ENCODE assay signal across 2 cellular contexts in the genomic region with DNA sequence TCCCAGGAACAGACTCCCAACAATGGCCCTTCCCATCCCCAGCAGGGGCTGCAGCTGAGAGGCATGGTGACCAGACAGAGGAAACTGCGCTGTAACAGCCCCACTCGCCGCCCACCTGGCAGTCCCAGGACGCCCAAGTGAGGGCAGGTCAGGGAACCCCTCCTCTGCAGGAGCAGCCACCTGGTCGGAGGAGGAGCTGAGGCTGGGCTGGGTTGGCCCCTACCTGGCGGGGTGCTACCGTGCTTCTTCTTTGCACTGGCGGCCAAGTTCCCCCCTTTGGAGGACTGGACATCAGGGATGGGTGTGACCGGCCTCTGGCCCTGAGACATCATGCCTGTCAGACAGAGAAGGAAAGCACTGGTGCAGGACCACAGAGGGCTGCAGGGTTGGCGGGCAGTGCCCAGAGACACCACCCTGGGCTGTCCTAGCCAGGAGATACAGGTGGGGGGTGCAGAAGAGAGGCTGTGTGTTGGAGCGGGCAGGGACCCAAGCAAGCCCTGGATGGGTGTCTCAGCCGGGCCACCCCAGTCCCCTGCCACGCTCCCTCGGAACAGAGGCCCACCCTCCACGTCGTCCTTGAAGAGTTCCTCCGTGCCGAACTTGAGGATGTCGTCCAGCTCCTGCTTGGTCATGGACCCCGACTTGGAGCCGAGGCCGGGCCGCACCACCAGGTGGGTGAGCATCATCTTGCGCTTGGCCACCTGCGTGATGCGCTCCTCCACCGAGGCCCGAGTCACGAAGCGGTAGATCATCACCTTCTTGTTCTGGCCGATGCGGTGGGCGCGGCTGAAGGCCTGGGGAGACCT.
TF ChIP-seq lines count a peak whose summit lies in the region.

No MANE protein-coding gene starts in this region.

TF ChIP-seq in GM23338, 12 proteins besides CTCF, POLR2A, EP300 and RAD21 (continues in another document):
- no peak for TF ChIP-seq EZH2phosphoT487 (IDR thresholded peaks at IDR 0.05; ENCODE audit: unreplicated experiment)
- TF ChIP-seq JUNB (IDR thresholded peaks at IDR 0.05; ENCODE audit: unreplicated experiment): no peak
- no peak for TF ChIP-seq ZNF331 (CRISPR knock-in tag; IDR thresholded peaks at IDR 0.05; ENCODE audit: low read depth)
- TF ChIP-seq, protein P1, sequence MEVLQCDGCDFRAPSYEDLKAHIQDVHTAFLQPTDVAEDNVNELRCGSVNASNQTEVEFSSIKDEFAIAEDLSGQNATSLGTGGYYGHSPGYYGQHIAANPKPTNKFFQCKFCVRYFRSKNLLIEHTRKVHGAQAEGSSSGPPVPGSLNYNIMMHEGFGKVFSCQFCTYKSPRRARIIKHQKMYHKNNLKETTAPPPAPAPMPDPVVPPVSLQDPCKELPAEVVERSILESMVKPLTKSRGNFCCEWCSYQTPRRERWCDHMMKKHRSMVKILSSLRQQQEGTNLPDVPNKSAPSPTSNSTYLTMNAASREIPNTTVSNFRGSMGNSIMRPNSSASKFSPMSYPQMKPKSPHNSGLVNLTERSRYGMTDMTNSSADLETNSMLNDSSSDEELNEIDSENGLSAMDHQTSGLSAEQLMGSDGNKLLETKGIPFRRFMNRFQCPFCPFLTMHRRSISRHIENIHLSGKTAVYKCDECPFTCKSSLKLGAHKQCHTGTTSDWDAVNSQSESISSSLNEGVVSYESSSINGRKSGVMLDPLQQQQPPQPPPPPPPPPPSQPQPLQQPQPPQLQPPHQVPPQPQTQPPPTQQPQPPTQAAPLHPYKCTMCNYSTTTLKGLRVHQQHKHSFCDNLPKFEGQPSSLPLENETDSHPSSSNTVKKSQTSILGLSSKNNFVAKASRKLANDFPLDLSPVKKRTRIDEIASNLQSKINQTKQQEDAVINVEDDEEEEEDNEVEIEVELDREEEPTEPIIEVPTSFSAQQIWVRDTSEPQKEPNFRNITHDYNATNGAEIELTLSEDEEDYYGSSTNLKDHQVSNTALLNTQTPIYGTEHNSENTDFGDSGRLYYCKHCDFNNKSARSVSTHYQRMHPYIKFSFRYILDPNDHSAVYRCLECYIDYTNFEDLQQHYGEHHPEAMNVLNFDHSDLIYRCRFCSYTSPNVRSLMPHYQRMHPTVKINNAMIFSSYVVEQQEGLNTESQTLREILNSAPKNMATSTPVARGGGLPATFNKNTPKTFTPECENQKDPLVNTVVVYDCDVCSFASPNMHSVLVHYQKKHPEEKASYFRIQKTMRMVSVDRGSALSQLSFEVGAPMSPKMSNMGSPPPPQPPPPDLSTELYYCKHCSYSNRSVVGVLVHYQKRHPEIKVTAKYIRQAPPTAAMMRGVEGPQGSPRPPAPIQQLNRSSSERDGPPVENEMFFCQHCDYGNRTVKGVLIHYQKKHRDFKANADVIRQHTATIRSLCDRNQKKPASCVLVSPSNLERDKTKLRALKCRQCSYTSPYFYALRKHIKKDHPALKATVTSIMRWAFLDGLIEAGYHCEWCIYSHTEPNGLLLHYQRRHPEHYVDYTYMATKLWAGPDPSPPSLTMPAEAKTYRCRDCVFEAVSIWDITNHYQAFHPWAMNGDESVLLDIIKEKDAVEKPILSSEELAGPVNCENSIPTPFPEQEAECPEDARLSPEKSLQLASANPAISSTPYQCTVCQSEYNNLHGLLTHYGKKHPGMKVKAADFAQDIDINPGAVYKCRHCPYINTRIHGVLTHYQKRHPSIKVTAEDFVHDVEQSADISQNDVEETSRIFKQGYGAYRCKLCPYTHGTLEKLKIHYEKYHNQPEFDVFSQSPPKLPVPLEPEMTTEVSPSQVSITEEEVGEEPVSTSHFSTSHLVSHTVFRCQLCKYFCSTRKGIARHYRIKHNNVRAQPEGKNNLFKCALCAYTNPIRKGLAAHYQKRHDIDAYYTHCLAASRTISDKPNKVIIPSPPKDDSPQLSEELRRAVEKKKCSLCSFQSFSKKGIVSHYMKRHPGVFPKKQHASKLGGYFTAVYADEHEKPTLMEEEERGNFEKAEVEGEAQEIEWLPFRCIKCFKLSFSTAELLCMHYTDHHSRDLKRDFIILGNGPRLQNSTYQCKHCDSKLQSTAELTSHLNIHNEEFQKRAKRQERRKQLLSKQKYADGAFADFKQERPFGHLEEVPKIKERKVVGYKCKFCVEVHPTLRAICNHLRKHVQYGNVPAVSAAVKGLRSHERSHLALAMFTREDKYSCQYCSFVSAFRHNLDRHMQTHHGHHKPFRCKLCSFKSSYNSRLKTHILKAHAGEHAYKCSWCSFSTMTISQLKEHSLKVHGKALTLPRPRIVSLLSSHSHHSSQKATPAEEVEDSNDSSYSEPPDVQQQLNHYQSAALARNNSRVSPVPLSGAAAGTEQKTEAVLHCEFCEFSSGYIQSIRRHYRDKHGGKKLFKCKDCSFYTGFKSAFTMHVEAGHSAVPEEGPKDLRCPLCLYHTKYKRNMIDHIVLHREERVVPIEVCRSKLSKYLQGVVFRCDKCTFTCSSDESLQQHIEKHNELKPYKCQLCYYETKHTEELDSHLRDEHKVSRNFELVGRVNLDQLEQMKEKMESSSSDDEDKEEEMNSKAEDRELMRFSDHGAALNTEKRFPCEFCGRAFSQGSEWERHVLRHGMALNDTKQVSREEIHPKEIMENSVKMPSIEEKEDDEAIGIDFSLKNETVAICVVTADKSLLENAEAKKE (CRISPR knock-in tag; IDR thresholded peaks at IDR 0.05): no peak
- no peak for TF ChIP-seq ZNF114 (CRISPR knock-in tag; IDR thresholded peaks at IDR 0.05)
- no peak for TF ChIP-seq REST (IDR thresholded peaks at IDR 0.05; ENCODE audit: unreplicated experiment)
- TF ChIP-seq, protein P2, sequence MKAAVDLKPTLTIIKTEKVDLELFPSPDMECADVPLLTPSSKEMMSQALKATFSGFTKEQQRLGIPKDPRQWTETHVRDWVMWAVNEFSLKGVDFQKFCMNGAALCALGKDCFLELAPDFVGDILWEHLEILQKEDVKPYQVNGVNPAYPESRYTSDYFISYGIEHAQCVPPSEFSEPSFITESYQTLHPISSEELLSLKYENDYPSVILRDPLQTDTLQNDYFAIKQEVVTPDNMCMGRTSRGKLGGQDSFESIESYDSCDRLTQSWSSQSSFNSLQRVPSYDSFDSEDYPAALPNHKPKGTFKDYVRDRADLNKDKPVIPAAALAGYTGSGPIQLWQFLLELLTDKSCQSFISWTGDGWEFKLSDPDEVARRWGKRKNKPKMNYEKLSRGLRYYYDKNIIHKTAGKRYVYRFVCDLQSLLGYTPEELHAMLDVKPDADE (IDR thresholded peaks at IDR 0.05): no peak

TF ChIP-seq in WTC11, 78 proteins besides CTCF, POLR2A, EP300 and RAD21:
- TF ChIP-seq GTF2I (CRISPR knock-in tag; conservative IDR thresholded peaks at IDR 0.05): no peak
- TF ChIP-seq TP53 (CRISPR knock-in tag; IDR thresholded peaks at IDR 0.05): no peak
- no peak for TF ChIP-seq KAT7 (CRISPR knock-in tag; IDR thresholded peaks at IDR 0.05; ENCODE audit: borderline replicate concordance)
- TF ChIP-seq CREB1 (CRISPR knock-in tag; IDR thresholded peaks at IDR 0.05): no peak
- no peak for TF ChIP-seq NR1H2 (CRISPR knock-in tag; IDR thresholded peaks at IDR 0.05)
- TF ChIP-seq ZNF416 (CRISPR knock-in tag; IDR thresholded peaks at IDR 0.05): no peak
- TF ChIP-seq HMGXB4 (CRISPR knock-in tag; IDR thresholded peaks at IDR 0.05): 0 out of 2 replicates have a peak, but pooled peaks have one; percentile 11
- TF ChIP-seq, protein P3, sequence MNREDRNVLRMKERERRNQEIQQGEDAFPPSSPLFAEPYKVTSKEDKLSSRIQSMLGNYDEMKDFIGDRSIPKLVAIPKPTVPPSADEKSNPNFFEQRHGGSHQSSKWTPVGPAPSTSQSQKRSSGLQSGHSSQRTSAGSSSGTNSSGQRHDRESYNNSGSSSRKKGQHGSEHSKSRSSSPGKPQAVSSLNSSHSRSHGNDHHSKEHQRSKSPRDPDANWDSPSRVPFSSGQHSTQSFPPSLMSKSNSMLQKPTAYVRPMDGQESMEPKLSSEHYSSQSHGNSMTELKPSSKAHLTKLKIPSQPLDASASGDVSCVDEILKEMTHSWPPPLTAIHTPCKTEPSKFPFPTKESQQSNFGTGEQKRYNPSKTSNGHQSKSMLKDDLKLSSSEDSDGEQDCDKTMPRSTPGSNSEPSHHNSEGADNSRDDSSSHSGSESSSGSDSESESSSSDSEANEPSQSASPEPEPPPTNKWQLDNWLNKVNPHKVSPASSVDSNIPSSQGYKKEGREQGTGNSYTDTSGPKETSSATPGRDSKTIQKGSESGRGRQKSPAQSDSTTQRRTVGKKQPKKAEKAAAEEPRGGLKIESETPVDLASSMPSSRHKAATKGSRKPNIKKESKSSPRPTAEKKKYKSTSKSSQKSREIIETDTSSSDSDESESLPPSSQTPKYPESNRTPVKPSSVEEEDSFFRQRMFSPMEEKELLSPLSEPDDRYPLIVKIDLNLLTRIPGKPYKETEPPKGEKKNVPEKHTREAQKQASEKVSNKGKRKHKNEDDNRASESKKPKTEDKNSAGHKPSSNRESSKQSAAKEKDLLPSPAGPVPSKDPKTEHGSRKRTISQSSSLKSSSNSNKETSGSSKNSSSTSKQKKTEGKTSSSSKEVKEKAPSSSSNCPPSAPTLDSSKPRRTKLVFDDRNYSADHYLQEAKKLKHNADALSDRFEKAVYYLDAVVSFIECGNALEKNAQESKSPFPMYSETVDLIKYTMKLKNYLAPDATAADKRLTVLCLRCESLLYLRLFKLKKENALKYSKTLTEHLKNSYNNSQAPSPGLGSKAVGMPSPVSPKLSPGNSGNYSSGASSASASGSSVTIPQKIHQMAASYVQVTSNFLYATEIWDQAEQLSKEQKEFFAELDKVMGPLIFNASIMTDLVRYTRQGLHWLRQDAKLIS (CRISPR knock-in tag; IDR thresholded peaks at IDR 0.05; ENCODE audit: borderline replicate concordance): no peak
- TF ChIP-seq PRRX2 (CRISPR knock-in tag; IDR thresholded peaks at IDR 0.05): no peak
